23 cellular contexts compared by ENCODE assay signal in genomic region chrX:54745676-54746075, GRCh38. TPM values are rescaled to one million over a fixed set of nuclear protein-coding genes. Genes with fewer than 3 reads are reported as not detected.
DNase-seq lines count a peak whose midpoint lies in the region; ATAC-seq, FAIRE-seq and TF ChIP-seq lines count a peak whose summit lies in the region.
"Had no signal": no experiment of that assay in that cellular context is flagged by ENCODE, and none has a peak within 500 bp of the region (broad histone marks: within the 10 kb centered on the region; RNA-seq: fewer than 3 reads in every experiment).

No MANE protein-coding gene starts in this region.

- H3K4me1 ChIP-seq in right lobe of liver (no peaks in the 10 kb centered on the region), HepG2 (ENCODE audit: insufficient read depth, low read length) (no peaks in the 10 kb centered on the region), pancreas (no peaks in the 10 kb centered on the region), gastrocnemius medialis (no peaks in the 10 kb centered on the region)
- H3K4me1 ChIP-seq: BLaER1, HAP-1 had no signal

- no peak overlapping the region for H3K4me2 ChIP-seq in HepG2 (ENCODE audit: low read depth, low read length)
- H3K4me2 ChIP-seq: BLaER1 had no signal

- intact Hi-C loops in right lobe of liver (cut with DNase I): no loop called here
- intact Hi-C loops in HepG2 (cut with micrococcal nuclease; ENCODE audit: unreplicated experiment): no loop called here
- intact Hi-C loops in pancreas (cut with DNase I): no loop called here
- intact Hi-C loops in gastrocnemius medialis (cut with DNase I; ENCODE audit: low total_unique reads): loop anchor here (5.0 kb wide), 2 partner anchors 42 to 257 kb away; partner anchors contain the start of gene APEX2

- no peak overlapping the region for H3K9ac ChIP-seq in HepG2 (ENCODE audit: insufficient read depth, low read depth, low read length)
- H3K9ac ChIP-seq: BLaER1, GM23248 had no signal

- FAIRE-seq in HepG2 (lab: Jason Lieb, UNC) (no peak), pancreas (lab: Jason Lieb, UNC) (no peak)
- FAIRE-seq: GM12878, GM19239 had no signal

- in situ Hi-C loops in HepG2 (cut with HindIII; ENCODE audit: extremely low pct_ligation_motif_present, low pct_unique_long_range_greater_than_20kb): no loop called here
- in situ Hi-C loops in gastrocnemius medialis (cut with MboI; ENCODE audit: low sequenced_read_pairs in 4 of 4): no loop called here

- H3K27ac ChIP-seq in right lobe of liver: no peak overlapping the region
- no peak overlapping the region for H3K27ac ChIP-seq in HepG2 (ENCODE audit: extremely low read length, insufficient read depth, low read length)
- no peak overlapping the region for H3K27ac ChIP-seq in pancreas
- H3K27ac ChIP-seq in gastrocnemius medialis: peak overlapping the region; percentile 75 to 88 (median 86)
- H3K27ac ChIP-seq: BLaER1, GM23248, HL-60 had no signal

- H3K27me3 ChIP-seq in right lobe of liver (no peaks in the 10 kb centered on the region), HepG2 (ENCODE audit: control insufficient read depth in 1 of 2, insufficient read depth in 2 of 2, low read length in 2 of 2) (no peaks in the 10 kb centered on the region), pancreas (no peaks in the 10 kb centered on the region), gastrocnemius medialis (no peaks in the 10 kb centered on the region)

- H2AFZ ChIP-seq in HepG2 (ENCODE audit: low read length): no peak overlapping the region
- H2AFZ ChIP-seq: GM23248 had no signal

- ATAC-seq in right lobe of liver (peak; percentile 51 to 77 (median 66)), HepG2 (no peak), pancreas (peak; percentile 54 to 93 (median 88)), gastrocnemius medialis (peak; percentile 24 to 73), HG02981 (IDR thresholded peaks at IDR 0.05; ENCODE audit: unreplicated experiment) (no peak)
- ATAC-seq: GM12878 had no signal

- H4K20me1 ChIP-seq in HepG2 (ENCODE audit: insufficient read depth, low read length): no peaks in the 10 kb centered on the region
- H4K20me1 ChIP-seq: BLaER1 had no signal

- POLR2A ChIA-PET in HepG2 (lab: Yijun Ruan, JAX): no interaction called here

- TF ChIP-seq EP300 in HepG2 (IDR thresholded peaks at IDR 0.05; ENCODE audit: low read depth in 2 of 2, low read length in 2 of 2) (no peak), HepG2 (CRISPR knock-in tag; IDR thresholded peaks at IDR 0.05; ENCODE audit: borderline replicate concordance) (no peak)

- H3K9me3 ChIP-seq in right lobe of liver: no peaks in the 10 kb centered on the region
- no peaks in the 10 kb centered on the region for H3K9me3 ChIP-seq in HepG2 (ENCODE audit: low read length)
- no peaks in the 10 kb centered on the region for H3K9me3 ChIP-seq in pancreas
- no peaks in the 10 kb centered on the region for H3K9me3 ChIP-seq in gastrocnemius medialis
- H3K9me3 ChIP-seq: BLaER1, HAP-1 had no signal

- H3K4me3 ChIP-seq in right lobe of liver (no peak overlapping the region), HepG2 (replicated peaks in 1 of 3; ENCODE audit: insufficient read depth in 1 of 3, low read depth in 2 of 3, low read length in 3 of 3) (no peak overlapping the region), pancreas (no peak overlapping the region), gastrocnemius medialis (no peak overlapping the region)
- H3K4me3 ChIP-seq: BLaER1, GM12878, GM23248, HAP-1 had no signal

- DNase-seq in right lobe of liver (peak in 1 of 3 donors; percentile 47), HepG2 (ENCODE audit: low spot score) (no peak), pancreas (peak in 4 of 6 donors; percentile 24 to 38 (median 36)), gastrocnemius medialis (peak; percentile 12 to 73), DMS79 treated with DMSO at 0.1 percent for 48 hours (lab: John Stamatoyannopoulos, UW) (no peak), GDM1 (lab: John Stamatoyannopoulos, UW) (no peak)
- DNase-seq: 8988T; CD4-positive, alpha-beta memory T cell; DMS153; DMS79; GM23248; IMR-90 had no signal

- no TSS peak for BruUV-seq in HepG2 (replicated peaks; lab: Mats Ljungman, UMichigan)

- CTCF ChIA-PET in HepG2 (lab: Yijun Ruan, JAX; ENCODE audit: low intra/inter-chr PET ratio, low total read pairs): no interaction called here

- TF ChIP-seq POLR2A in right lobe of liver (IDR thresholded peaks at IDR 0.05) (no peak), HepG2 (IDR thresholded peaks at IDR 0.05; ENCODE audit: insufficient read depth in 1 of 2, low read depth in 2 of 2, low read length in 2 of 2) (no peak), gastrocnemius medialis (IDR thresholded peaks at IDR 0.05) (peak; percentile 14 to 27)

- H3K36me3 ChIP-seq in right lobe of liver: no peaks in the 10 kb centered on the region
- H3K36me3 ChIP-seq in HepG2 (replicated peaks in 1 of 2; ENCODE audit: control insufficient read depth in 1 of 2, insufficient read depth in 2 of 2, low read length in 2 of 2): no peaks in the 10 kb centered on the region
- no peaks in the 10 kb centered on the region for H3K36me3 ChIP-seq in pancreas
- no peaks in the 10 kb centered on the region for H3K36me3 ChIP-seq in gastrocnemius medialis
- H3K36me3 ChIP-seq: BLaER1, HAP-1 had no signal

- 38% methylated on average over 1 of the region's 2 CpGs for WGBS in right lobe of liver (ENCODE audit: insufficient coverage, low coverage, low lambda C conversion rate, missing lambda C conversion rate)
- 0% methylated on average over 1 of the region's 2 CpGs for WGBS in HepG2 (ENCODE audit: low lambda C conversion rate)
- 31% methylated on average over 2 of the region's 2 CpGs for WGBS in pancreas, 2 donors

- no peaks in the 10 kb centered on the region for H3K79me2 ChIP-seq in HepG2 (ENCODE audit: insufficient read depth, low read length)

- TF ChIP-seq CTCF in right lobe of liver (IDR thresholded peaks at IDR 0.05): no peak
- TF ChIP-seq CTCF in HepG2 (CRISPR knock-in tag; IDR thresholded peaks at IDR 0.05): no peak
- no peak for TF ChIP-seq CTCF in pancreas (IDR thresholded peaks at IDR 0.05)
- no peak for TF ChIP-seq CTCF in gastrocnemius medialis (IDR thresholded peaks at IDR 0.05 in 4 of 5, conservative IDR thresholded peaks at IDR 0.05 in 1 of 5)

- no peak for TF ChIP-seq RAD21 in HepG2 (CRISPR knock-in tag; IDR thresholded peaks at IDR 0.05)

TF ChIP-seq in HepG2, 621 proteins besides CTCF, POLR2A, EP300 and RAD21:
- TF ChIP-seq ZNF83 (CRISPR knock-in tag; IDR thresholded peaks at IDR 0.05; ENCODE audit: borderline replicate concordance): no peak
- no peak for TF ChIP-seq NFRKB (IDR thresholded peaks at IDR 0.05)
- TF ChIP-seq MED1 (CRISPR knock-in tag; IDR thresholded peaks at IDR 0.05): no peak
- no peak for TF ChIP-seq ZNF264 (CRISPR knock-in tag; IDR thresholded peaks at IDR 0.05)
- TF ChIP-seq TRIM24 (CRISPR knock-in tag; IDR thresholded peaks at IDR 0.05): no peak
- no peak for TF ChIP-seq ZNF768 (CRISPR knock-in tag; IDR thresholded peaks at IDR 0.05)
- no peak for TF ChIP-seq ATRX (CRISPR knock-in tag; IDR thresholded peaks at IDR 0.05; ENCODE audit: borderline replicate concordance)
- TF ChIP-seq ZNF740 (CRISPR knock-in tag; IDR thresholded peaks at IDR 0.05): no peak
- no peak for TF ChIP-seq PPARG (CRISPR knock-in tag; conservative IDR thresholded peaks at IDR 0.05)

RNA-seq across cellular contexts. Expression of gene ITIH6, which starts 52.4 kb away (rescaled TPM):
- total RNA-seq in right lobe of liver: not detected
- not detected in 2 replicates for total RNA-seq in HepG2 (2016; rRNA removed; fragmentation: Illumina TruSeq; extraction: Trizol)
- not detected in 2 replicates for total RNA-seq in HepG2 (2016; cell fraction: cytosol; rRNA removed; fragmentation: Illumina TruSeq; extraction: Trizol; ENCODE audit: low read depth)
- not detected in 2 replicates for total RNA-seq in HepG2 (2016; cell fraction: insoluble cytoplasmic fraction; rRNA removed; fragmentation: Illumina TruSeq; extraction: Trizol)
- total RNA-seq in HepG2 (2016; cell fraction: membrane; rRNA removed; fragmentation: Illumina TruSeq; extraction: Trizol): not detected in 2 replicates
- not detected in 2 replicates for total RNA-seq in HepG2 (2016; cell fraction: nucleus; rRNA removed; fragmentation: Illumina TruSeq; extraction: Trizol)
- polyA plus RNA-seq in HepG2 (2011; rRNA removed): not detected in 2 replicates
- polyA plus RNA-seq in HepG2 (2011; cell fraction: cytosol; rRNA removed): not detected in 2 replicates
- polyA plus RNA-seq in HepG2 (2011; cell fraction: nucleus; rRNA removed): not detected in 2 replicates
- not detected in 2 replicates for polyA plus RNA-seq in HepG2 (2012)
- not detected in 2 replicates for polyA plus RNA-seq in HepG2 (2016; cell fraction: cytosol; fragmentation: Illumina TruSeq; extraction: Trizol; ENCODE audit: low read depth)
- not detected in 2 replicates for polyA plus RNA-seq in HepG2 (2016; cell fraction: insoluble cytoplasmic fraction; fragmentation: Illumina TruSeq; extraction: Trizol; ENCODE audit: low read depth)
- not detected in 2 replicates for polyA plus RNA-seq in HepG2 (2016; cell fraction: membrane; fragmentation: Illumina TruSeq; extraction: Trizol; ENCODE audit: low read depth)
- polyA plus RNA-seq in HepG2 (2016; cell fraction: nucleus; fragmentation: Illumina TruSeq; extraction: Trizol; ENCODE audit: insufficient read depth, low read depth): not detected in 2 replicates
- polyA minus RNA-seq in HepG2 (2011; rRNA and poly(A)+ RNA removed; ENCODE audit: low replicate concordance): not detected in 2 replicates
- polyA minus RNA-seq in HepG2 (2011; cell fraction: cytosol; rRNA and poly(A)+ RNA removed): not detected in 2 replicates
- polyA minus RNA-seq in HepG2 (2011; cell fraction: nucleus; rRNA and poly(A)+ RNA removed): not detected in 2 replicates
- not detected for total RNA-seq in pancreas
- not detected for polyA plus RNA-seq in pancreas
- total RNA-seq in gastrocnemius medialis: not detected
- total RNA-seq: A673; CD4-positive, alpha-beta memory T cell; GM12878; GM23248; H4; HT1080; IMR-90 had no signal
- polyA plus RNA-seq: AG04450; CD14-positive monocyte; CD4-positive, alpha-beta memory T cell; GM12878; GM23248; IMR-90 had no signal

Comparison
In these comparisons a context has a peak if more than half of its experiments do, and no peak if none do; other contexts are left out.
1. ATAC-seq: peak in right lobe of liver (4 of 4), pancreas (4 of 4) and gastrocnemius medialis (2 of 2); none in HepG2 (single experiment) and HG02981 (single experiment).
2. DNase-seq: peak in pancreas (4 of 6) and gastrocnemius medialis (2 of 2); none in HepG2 (single experiment), DMS79 treated with DMSO at 0.1 percent for 48 hours (single experiment) and GDM1 (single experiment).
3. H3K27ac ChIP-seq: peak in gastrocnemius medialis (4 of 4); none in right lobe of liver (0 of 3), HepG2 (single experiment) and pancreas (0 of 4).
4. POLR2A ChIP-seq: peak in gastrocnemius medialis (2 of 2); none in right lobe of liver (single experiment) and HepG2 (0 of 2).